In the genomic region with DNA sequence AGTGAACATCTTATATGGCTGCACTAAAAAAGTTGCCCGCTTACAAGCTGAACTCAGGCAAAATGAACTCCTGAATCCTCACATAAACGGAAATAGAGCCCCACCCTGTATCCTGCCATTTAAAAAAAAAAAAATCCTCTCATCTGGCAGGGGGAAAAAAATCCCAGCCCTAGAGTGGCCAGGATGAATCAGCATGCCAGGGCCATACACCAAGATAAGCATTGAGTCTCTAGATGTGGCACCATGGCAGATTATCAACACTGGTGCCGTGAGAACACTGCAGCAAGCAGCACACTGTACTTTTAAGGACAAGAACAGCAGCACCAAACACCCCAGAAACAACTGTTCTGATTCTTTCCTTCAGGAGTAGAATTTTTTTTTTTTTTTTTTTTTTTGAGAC, we compare ENCODE assay signal across 8 cellular contexts.
DNase-seq lines count a peak whose midpoint lies in the region; ATAC-seq and TF ChIP-seq lines count a peak whose summit lies in the region.

No MANE protein-coding gene starts in this region.

- H3K4me1 ChIP-seq in CD4-positive, CD25-positive, alpha-beta regulatory T cell (ENCODE audit: control insufficient read depth, insufficient read depth, low read length, poor library complexity, severe bottlenecking): peaks cover 100% of the 10 kb centered on the region

- peaks cover 2% of the 10 kb centered on the region for H3K36me3 ChIP-seq in CD4-positive, CD25-positive, alpha-beta regulatory T cell (ENCODE audit: control insufficient read depth, insufficient read depth, low read length)

- peak overlapping the region; percentile 97 to 100 (median 99) for H3K27ac Mint-ChIP-seq in CD4-positive, CD25-positive, alpha-beta regulatory T cell

- H3K27me3 Mint-ChIP-seq in CD4-positive, CD25-positive, alpha-beta regulatory T cell: no peaks in the 10 kb centered on the region

- H3K27ac ChIP-seq in CD4-positive, CD25-positive, alpha-beta regulatory T cell (ENCODE audit: insufficient read depth, low read length, poor library complexity, severe bottlenecking): peak overlapping the region; percentile 92
- H3K27ac ChIP-seq in coronary artery: peak overlapping the region; percentile 84 to 91

- H3K27me3 ChIP-seq in CD4-positive, CD25-positive, alpha-beta regulatory T cell (ENCODE audit: control insufficient read depth, insufficient read depth, low read length): no peaks in the 10 kb centered on the region

- TF ChIP-seq CTCF in coronary artery (IDR thresholded peaks at IDR 0.05): no peak

- H3K4me3 ChIP-seq in CD4-positive, CD25-positive, alpha-beta regulatory T cell (ENCODE audit: low read depth, low read length): peak overlapping the region; percentile 38
- H3K4me3 ChIP-seq in coronary artery: peak overlapping the region; percentile 28

- H3K9me3 Mint-ChIP-seq in CD4-positive, CD25-positive, alpha-beta regulatory T cell: no peaks in the 10 kb centered on the region

- peaks cover 12% of the 10 kb centered on the region for H3K36me3 Mint-ChIP-seq in CD4-positive, CD25-positive, alpha-beta regulatory T cell

- H3K4me1 Mint-ChIP-seq in CD4-positive, CD25-positive, alpha-beta regulatory T cell: peaks cover 32 to 94% (median 63%) of the 10 kb centered on the region in 4 donors

- ATAC-seq in CD4-positive, CD25-positive, alpha-beta regulatory T cell (ENCODE audit: low read depth in 2 of 2): no peak
- ATAC-seq in GM18861 (IDR thresholded peaks at IDR 0.05; ENCODE audit: unreplicated experiment): no peak

- H3K9me3 ChIP-seq in CD4-positive, CD25-positive, alpha-beta regulatory T cell (ENCODE audit: control insufficient read depth in 2 of 2, low read length in 2 of 2): no peaks in the 10 kb centered on the region

- DNase-seq in CD4-positive, CD25-positive, alpha-beta regulatory T cell: no peak
- peak; percentile 11 for DNase-seq in OCI-M1 (lab: John Stamatoyannopoulos, UW)
- peak; percentile 87 for DNase-seq in coronary artery (ENCODE audit: low spot score)
- peak; percentile 53 for DNase-seq in myocyte (ENCODE audit: low read depth)
- DNase-seq in SKM-1 treated with dmso at 0.1 percent for 144 hours (lab: John Stamatoyannopoulos, UW; ENCODE audit: unreplicated experiment): no peak
- DNase-seq in NCI-H526 (lab: John Stamatoyannopoulos, UW): no peak
- no peak for DNase-seq in HCEC 1CT

- H3K4me3 Mint-ChIP-seq in CD4-positive, CD25-positive, alpha-beta regulatory T cell: peak overlapping the region; percentile 17 to 80 (median 76)

Comparison
In these comparisons a context has a peak if more than half of its experiments do, and no peak if none do; other contexts are left out.
1. DNase-seq: peak in OCI-M1 (single experiment), coronary artery (single experiment) and myocyte (single experiment); none in CD4-positive, CD25-positive, alpha-beta regulatory T cell (0 of 3), SKM-1 treated with dmso at 0.1 percent for 144 hours (single experiment), NCI-H526 (0 of 2) and HCEC 1CT (single experiment).